28 cellular contexts compared by ENCODE assay signal in genomic region chr10:96676272-96677112, GRCh38. TPM values are rescaled to one million over a fixed set of nuclear protein-coding genes. Genes with fewer than 3 reads are reported as not detected.
DNase-seq lines count a peak whose midpoint lies in the region; ATAC-seq, FAIRE-seq and TF ChIP-seq lines count a peak whose summit lies in the region.
"Had no signal": no experiment of that assay in that cellular context is flagged by ENCODE, and none has a peak within 500 bp of the region (broad histone marks: within the 10 kb centered on the region; RNA-seq: fewer than 3 reads in every experiment).

No MANE protein-coding gene starts in this region.

- H3K4me1 ChIP-seq in OCI-LY1 (ENCODE audit: insufficient read depth, low read length, severe bottlenecking) (peaks cover 86% of the 10 kb centered on the region), pancreas (peaks cover 63 to 74% (median 65%) of the 10 kb centered on the region in 3 donors)

- H3K4me3 ChIP-seq in OCI-LY1 (ENCODE audit: low read depth, low read length, poor library complexity, severe bottlenecking): no peak overlapping the region
- H3K4me3 ChIP-seq in pancreas: peak overlapping the region in 1 of 4 donors; percentile 3
- H3K4me3 ChIP-seq: gastroesophageal sphincter, suprapubic skin, upper lobe of right lung had no signal

- peaks cover 0 to 3% (median 0%) of the 10 kb centered on the region in 3 donors for H3K27me3 Mint-ChIP-seq in CD14-positive monocyte (ENCODE audit: low read depth in 3 of 3)

- no peaks in the 10 kb centered on the region for H3K9me3 ChIP-seq in OCI-LY1 (ENCODE audit: low read length)
- H3K9me3 ChIP-seq in pancreas: no peaks in the 10 kb centered on the region
- H3K9me3 ChIP-seq: gastroesophageal sphincter, suprapubic skin, upper lobe of right lung had no signal

- H3K4me3 Mint-ChIP-seq in CD14-positive monocyte: no peak overlapping the region
- H3K4me3 Mint-ChIP-seq: activated CD4-positive, alpha-beta memory T cell treated with anti-CD3 and anti-CD28 coated beads, Interleukin-2, amount 10 ng/mL, durations not matched to agents 7 days and 5 days had no signal

- TF ChIP-seq CTCF in CD14-positive monocyte (IDR thresholded peaks at IDR 0.05): no peak
- TF ChIP-seq CTCF in OCI-LY1 (IDR thresholded peaks at IDR 0.05; ENCODE audit: low read length): no peak
- no peak for TF ChIP-seq CTCF in pancreas (IDR thresholded peaks at IDR 0.05)

- H3K36me3 ChIP-seq in OCI-LY1 (ENCODE audit: insufficient read depth, low read length) (peaks cover 20% of the 10 kb centered on the region), pancreas (no peaks in the 10 kb centered on the region)
- H3K36me3 ChIP-seq: gastroesophageal sphincter, suprapubic skin, upper lobe of right lung had no signal

- FAIRE-seq in pancreas (lab: Jason Lieb, UNC): no peak
- FAIRE-seq: bronchial epithelial cell had no signal

- peak overlapping the region; percentile 68 for H3K27ac ChIP-seq in OCI-LY1 (ENCODE audit: low read depth, low read length, poor library complexity, severe bottlenecking)
- H3K27ac ChIP-seq in pancreas: peak overlapping the region; percentile 56 to 96 (median 83)
- H3K27ac ChIP-seq: gastroesophageal sphincter, HL-60, suprapubic skin, upper lobe of right lung had no signal

- H3K79me2 ChIP-seq in OCI-LY1 (ENCODE audit: insufficient read depth, low read length): peaks cover 61% of the 10 kb centered on the region

- H3F3A ChIP-seq in OCI-LY1 (ENCODE audit: insufficient read depth, low read length): 0 out of 2 replicates have a peak, but pooled peaks cover 3% of the 10 kb centered on the region

- ATAC-seq in left lobe of liver: peak; percentile 66
- peak; percentile 53 to 68 (median 63) for ATAC-seq in pancreas
- no peak for ATAC-seq in GM21526 (IDR thresholded peaks at IDR 0.05; ENCODE audit: low FRiP score, unreplicated experiment)
- ATAC-seq: gastroesophageal sphincter, left cardiac atrium, upper lobe of right lung had no signal

- no peak overlapping the region for H2AFZ ChIP-seq in OCI-LY1 (ENCODE audit: low read length)

- intact Hi-C loops in CD14-positive monocyte (cut with micrococcal nuclease): no loop called here
- intact Hi-C loops in pancreas (cut with DNase I): no loop called here

- no peak overlapping the region for H3K9ac ChIP-seq in OCI-LY1 (ENCODE audit: low read length)

- H3K27ac Mint-ChIP-seq in CD14-positive monocyte: peak overlapping the region; percentile 66 to 91 (median 78)
- H3K27ac Mint-ChIP-seq: activated CD4-positive, alpha-beta memory T cell treated with anti-CD3 and anti-CD28 coated beads, Interleukin-2, amount 10 ng/mL, durations not matched to agents 7 days and 5 days; activated T-helper 2 cell treated with anti-CD3 and anti-CD28 coated beads, Interferon-gamma antibody, Interleukin-2, Interleukin-4, amounts not matched to agents 10 μg/mL and 5 μg/mL and 100 μg/mL, durations not matched to agents 14 hours and 24 hours and 36 hours had no signal

- H3K4me2 ChIP-seq in OCI-LY1 (ENCODE audit: low read length): no peak overlapping the region; the same call in 1 of the 2 replicates

- H3K4me1 Mint-ChIP-seq in CD14-positive monocyte: peaks cover 62% of the 10 kb centered on the region
- H3K4me1 Mint-ChIP-seq: activated CD4-positive, alpha-beta memory T cell treated with anti-CD3 and anti-CD28 coated beads, Interleukin-2, amount 10 ng/mL, durations not matched to agents 7 days and 5 days had no signal

- H3K36me3 Mint-ChIP-seq in CD14-positive monocyte: peaks cover 47 to 51% of the 10 kb centered on the region in 2 donors

- H3K9me3 Mint-ChIP-seq in CD14-positive monocyte: no peaks in the 10 kb centered on the region

- no peaks in the 10 kb centered on the region for H4K20me1 ChIP-seq in OCI-LY1 (ENCODE audit: insufficient read depth, low read length)

- DNase-seq in CD14-positive monocyte (ENCODE audit: low spot score): no peak
- peak; percentile 83 for DNase-seq in left lobe of liver (ENCODE audit: low spot score)
- DNase-seq in pancreas: peak in 3 of 6 donors; percentile 37 to 39 (median 39)
- DNase-seq in activated CD4-positive, alpha-beta T cell treated with anti-CD3 and anti-CD28 coated beads, Interleukin-2, amount 50 U/mL, for 48 hours: no peak
- DNase-seq in kidney tubule cell (ENCODE audit: low spot score): no peak
- DNase-seq in AG20443 (ENCODE audit: low spot score): no peak
- DNase-seq: activated CD4-positive, alpha-beta memory T cell treated with anti-CD3 and anti-CD28 coated beads, Interleukin-2, amount 10 ng/mL, durations not matched to agents 7 days and 5 days; activated CD4-positive, alpha-beta T cell treated with anti-CD3 and anti-CD28 coated beads for 1 hour; activated naive CD4-positive, alpha-beta T cell treated with anti-CD3 and anti-CD28 coated beads, Interleukin-2, amount 50 U/mL, for 16 hours; GOT3; hippocampal formation; left cardiac atrium; NCI-H1436; NCI-H2081; NCI-H526; occipital lobe; Right ventricle myocardium superior; stimulated activated CD4-positive, alpha-beta T cell treated with anti-CD3 and anti-CD28 coated beads, Interleukin-15, amount 100 ng/mL, for 24 hours; stimulated activated CD4-positive, alpha-beta T cell treated with anti-CD3 and anti-CD28 coated beads, Interleukin-4, amount 100 ng/mL, for 4 hours; T-helper 2 cell; upper lobe of right lung had no signal

- no peaks in the 10 kb centered on the region for H3K9me2 ChIP-seq in OCI-LY1 (ENCODE audit: low read depth, low read length)

- 17 to 21% methylated on average over 10 of the region's 10 CpGs for WGBS in pancreas, 2 donors

- H3K27me3 ChIP-seq in OCI-LY1 (ENCODE audit: insufficient read depth, low read length) (no peaks in the 10 kb centered on the region), pancreas (no peaks in the 10 kb centered on the region)
- H3K27me3 ChIP-seq: suprapubic skin, upper lobe of right lung had no signal

RNA-seq across cellular contexts. Expression of gene PIK3AP1, which starts 43.8 kb away (rescaled TPM):
- polyA plus RNA-seq in CD14-positive monocyte (100 to 1,000 TPM in 1 of 2 donors, 10 to 100 TPM in 1; 95.5 to 157 TPM), pancreas (10 to 100 TPM; 15.7 to 16.2 TPM)
- total RNA-seq in left lobe of liver (35.7 TPM), pancreas (10 to 100 TPM; 15.0 to 71.0 (median 32.0) TPM)
